16 cellular contexts compared by ENCODE assay signal in genomic region chr4:98565646-98566403, GRCh38.
DNase-seq lines count a peak whose midpoint lies in the region; ATAC-seq and TF ChIP-seq lines count a peak whose summit lies in the region.
"Had no signal": no experiment of that assay in that cellular context is flagged by ENCODE, and none has a peak within 500 bp of the region (broad histone marks: within the 10 kb centered on the region; RNA-seq: fewer than 3 reads in every experiment).

No MANE protein-coding gene starts in this region.

- no peaks in the 10 kb centered on the region for H3K36me3 ChIP-seq in upper lobe of right lung
- H3K36me3 ChIP-seq: ascending aorta, gastroesophageal sphincter had no signal

- H3K27me3 ChIP-seq in dorsolateral prefrontal cortex (no peaks in the 10 kb centered on the region), upper lobe of right lung (no peaks in the 10 kb centered on the region)
- H3K27me3 ChIP-seq: ascending aorta, gastroesophageal sphincter had no signal

- peak; percentile 12 for DNase-seq in activated CD8-positive, alpha-beta T cell treated with anti-CD3 and anti-CD28 coated beads, Interleukin-2, amount 10 ng/mL, durations not matched to agents 7 days and 5 days
- no peak for DNase-seq in activated CD8-positive, alpha-beta T cell treated with anti-CD3 and anti-CD28 coated beads for 36 hours
- DNase-seq in dorsolateral prefrontal cortex (no peak), upper lobe of right lung (no peak), COLO829 (ENCODE audit: low spot score) (no peak)
- DNase-seq: activated CD4-positive, alpha-beta T cell treated with anti-CD3 and anti-CD28 coated beads for 1 hour; effector CD4-positive, alpha-beta T cell; kidney; natural killer cell; PC-3; T-cell had no signal

- ATAC-seq in activated CD8-positive, alpha-beta T cell treated with anti-CD3 and anti-CD28 coated beads, Interleukin-2, amount 10 ng/mL, durations not matched to agents 7 days and 5 days, result no peak
- no peak for ATAC-seq in activated CD8-positive, alpha-beta T cell treated with anti-CD3 and anti-CD28 coated beads for 36 hours
- ATAC-seq in upper lobe of right lung (peak; percentile 59), HG03439 (IDR thresholded peaks at IDR 0.05; ENCODE audit: unreplicated experiment) (no peak), HG02798 (IDR thresholded peaks at IDR 0.05; ENCODE audit: poor library complexity, unreplicated experiment) (no peak)
- ATAC-seq: gastroesophageal sphincter, natural killer cell, PC-3, T-cell had no signal

- TF ChIP-seq CTCF in activated CD8-positive, alpha-beta T cell treated with anti-CD3 and anti-CD28 coated beads for 36 hours (IDR thresholded peaks at IDR 0.05), result no peak
- TF ChIP-seq CTCF in dorsolateral prefrontal cortex (IDR thresholded peaks at IDR 0.05 in 54 of 56, conservative IDR thresholded peaks at IDR 0.05 in 2 of 56; ENCODE audit: low read depth in 1 of 56, partially characterized antibody in 56 of 56), result peak in 1 of 56 donors; percentile 20
- no peak for TF ChIP-seq CTCF in nephron (IDR thresholded peaks at IDR 0.05; ENCODE audit: unreplicated experiment in 3 of 3)
- TF ChIP-seq CTCF in upper lobe of right lung (IDR thresholded peaks at IDR 0.05), result no peak

- POLR2A ChIA-PET in activated CD8-positive, alpha-beta T cell treated with anti-CD3 and anti-CD28 coated beads, Interleukin-2, amount 10 ng/mL, durations not matched to agents 7 days and 5 days (lab: Charles Lee), result no interaction called here
- POLR2A ChIA-PET in activated CD8-positive, alpha-beta T cell treated with anti-CD3 and anti-CD28 coated beads for 36 hours (lab: Charles Lee), result interaction anchor here (0.6 kb wide), 2 partner anchors 321 to 1599 kb away, joined by 3 to 4 read pairs; no protein-coding TSS in a partner anchor

- no peak overlapping the region for H3K4me3 Mint-ChIP-seq in activated CD8-positive, alpha-beta T cell treated with anti-CD3 and anti-CD28 coated beads, Interleukin-2, amount 10 ng/mL, durations not matched to agents 7 days and 5 days
- H3K4me3 Mint-ChIP-seq in activated CD8-positive, alpha-beta T cell treated with anti-CD3 and anti-CD28 coated beads for 36 hours, result no peak overlapping the region
- peak overlapping the region in 1 of 3 experiments; percentile 16 for H3K4me3 Mint-ChIP-seq in nephron
- H3K4me3 Mint-ChIP-seq: natural killer cell, T-cell had no signal

- no peaks in the 10 kb centered on the region for H3K4me1 ChIP-seq in upper lobe of right lung

- H3K9me3 Mint-ChIP-seq in activated CD8-positive, alpha-beta T cell treated with anti-CD3 and anti-CD28 coated beads, Interleukin-2, amount 10 ng/mL, durations not matched to agents 7 days and 5 days (ENCODE audit: insufficient read depth), result no peaks in the 10 kb centered on the region
- no peaks in the 10 kb centered on the region for H3K9me3 Mint-ChIP-seq in activated CD8-positive, alpha-beta T cell treated with anti-CD3 and anti-CD28 coated beads for 36 hours
- H3K9me3 Mint-ChIP-seq in nephron, result no peaks in the 10 kb centered on the region
- H3K9me3 Mint-ChIP-seq: natural killer cell, T-cell had no signal

- intact Hi-C loops in activated CD8-positive, alpha-beta T cell treated with anti-CD3 and anti-CD28 coated beads for 36 hours (cut with micrococcal nuclease), result no loop called here
- intact Hi-C loops in dorsolateral prefrontal cortex (cut with DNase I) (loop anchor here (2.0 to 5.0 kb wide), 7 partner anchors 61 to 304 kb away; partner anchors contain the start of genes TSPAN5 (in 2 of the 2) and RAP1GDS1 (in 1 of the 2)), upper lobe of right lung (cut with DNase I) (no loop called here)

- no peaks in the 10 kb centered on the region for H3K9me3 ChIP-seq in upper lobe of right lung
- H3K9me3 ChIP-seq: ascending aorta, gastroesophageal sphincter had no signal

- no peak overlapping the region for H3K27ac Mint-ChIP-seq in activated CD8-positive, alpha-beta T cell treated with anti-CD3 and anti-CD28 coated beads, Interleukin-2, amount 10 ng/mL, durations not matched to agents 7 days and 5 days
- H3K27ac Mint-ChIP-seq in activated CD8-positive, alpha-beta T cell treated with anti-CD3 and anti-CD28 coated beads for 36 hours, result no peak overlapping the region
- peak overlapping the region; percentile 60 to 96 (median 83) for H3K27ac Mint-ChIP-seq in nephron
- H3K27ac Mint-ChIP-seq: natural killer cell, T-cell had no signal

- peaks cover 8% of the 10 kb centered on the region for H3K4me1 Mint-ChIP-seq in activated CD8-positive, alpha-beta T cell treated with anti-CD3 and anti-CD28 coated beads, Interleukin-2, amount 10 ng/mL, durations not matched to agents 7 days and 5 days (ENCODE audit: low read depth)
- peaks cover 26% of the 10 kb centered on the region for H3K4me1 Mint-ChIP-seq in activated CD8-positive, alpha-beta T cell treated with anti-CD3 and anti-CD28 coated beads for 36 hours (ENCODE audit: low read depth)
- H3K4me1 Mint-ChIP-seq in nephron, result peaks cover 46% of the 10 kb centered on the region

- CTCF ChIA-PET in activated CD8-positive, alpha-beta T cell treated with anti-CD3 and anti-CD28 coated beads, Interleukin-2, amount 10 ng/mL, durations not matched to agents 7 days and 5 days (lab: Charles Lee), result no interaction called here
- CTCF ChIA-PET in activated CD8-positive, alpha-beta T cell treated with anti-CD3 and anti-CD28 coated beads for 36 hours (lab: Charles Lee), result interaction anchor here (3.1 kb wide), 1 partner anchor 12 kb away, joined by 9 read pairs; no protein-coding TSS in a partner anchor

- H3K36me3 Mint-ChIP-seq in activated CD8-positive, alpha-beta T cell treated with anti-CD3 and anti-CD28 coated beads, Interleukin-2, amount 10 ng/mL, durations not matched to agents 7 days and 5 days (ENCODE audit: low read depth), result peaks cover 7% of the 10 kb centered on the region
- peaks cover 5% of the 10 kb centered on the region for H3K36me3 Mint-ChIP-seq in activated CD8-positive, alpha-beta T cell treated with anti-CD3 and anti-CD28 coated beads for 36 hours (ENCODE audit: low read depth)
- no peaks in the 10 kb centered on the region for H3K36me3 Mint-ChIP-seq in nephron (ENCODE audit: low read depth)
- H3K36me3 Mint-ChIP-seq: natural killer cell had no signal

- H3K4me3 ChIP-seq in dorsolateral prefrontal cortex (peak overlapping the region in 32 of 59 donors; percentile 1 to 52 (median 24)), upper lobe of right lung (no peak overlapping the region)
- H3K4me3 ChIP-seq: ascending aorta, gastroesophageal sphincter had no signal

- H3K27ac ChIP-seq in dorsolateral prefrontal cortex (peak overlapping the region; percentile 86 to 99 (median 95)), upper lobe of right lung (no peak overlapping the region)
- H3K27ac ChIP-seq: ascending aorta had no signal

- H3K27me3 Mint-ChIP-seq in activated CD8-positive, alpha-beta T cell treated with anti-CD3 and anti-CD28 coated beads, Interleukin-2, amount 10 ng/mL, durations not matched to agents 7 days and 5 days (ENCODE audit: low read depth), result no peaks in the 10 kb centered on the region
- H3K27me3 Mint-ChIP-seq in activated CD8-positive, alpha-beta T cell treated with anti-CD3 and anti-CD28 coated beads for 36 hours, result no peaks in the 10 kb centered on the region
- peaks cover 3% of the 10 kb centered on the region for H3K27me3 Mint-ChIP-seq in nephron (ENCODE audit: low read depth)
- H3K27me3 Mint-ChIP-seq: T-cell had no signal

Comparison
In these comparisons a context has a peak if more than half of its experiments do, and no peak if none do; other contexts are left out.
1. H3K27ac Mint-ChIP-seq: peak in nephron (3 of 3); none in activated CD8-positive, alpha-beta T cell treated with anti-CD3 and anti-CD28 coated beads, Interleukin-2, amount 10 ng/mL, durations not matched to agents 7 days and 5 days (single experiment) and activated CD8-positive, alpha-beta T cell treated with anti-CD3 and anti-CD28 coated beads for 36 hours (single experiment).
2. intact Hi-C loops: an anchor here in dorsolateral prefrontal cortex (2.0 to 5.0 kb wide); none called in activated CD8-positive, alpha-beta T cell treated with anti-CD3 and anti-CD28 coated beads for 36 hours and upper lobe of right lung.